Comparison of ENCODE assay signal across 8 cellular contexts in the genomic region with DNA sequence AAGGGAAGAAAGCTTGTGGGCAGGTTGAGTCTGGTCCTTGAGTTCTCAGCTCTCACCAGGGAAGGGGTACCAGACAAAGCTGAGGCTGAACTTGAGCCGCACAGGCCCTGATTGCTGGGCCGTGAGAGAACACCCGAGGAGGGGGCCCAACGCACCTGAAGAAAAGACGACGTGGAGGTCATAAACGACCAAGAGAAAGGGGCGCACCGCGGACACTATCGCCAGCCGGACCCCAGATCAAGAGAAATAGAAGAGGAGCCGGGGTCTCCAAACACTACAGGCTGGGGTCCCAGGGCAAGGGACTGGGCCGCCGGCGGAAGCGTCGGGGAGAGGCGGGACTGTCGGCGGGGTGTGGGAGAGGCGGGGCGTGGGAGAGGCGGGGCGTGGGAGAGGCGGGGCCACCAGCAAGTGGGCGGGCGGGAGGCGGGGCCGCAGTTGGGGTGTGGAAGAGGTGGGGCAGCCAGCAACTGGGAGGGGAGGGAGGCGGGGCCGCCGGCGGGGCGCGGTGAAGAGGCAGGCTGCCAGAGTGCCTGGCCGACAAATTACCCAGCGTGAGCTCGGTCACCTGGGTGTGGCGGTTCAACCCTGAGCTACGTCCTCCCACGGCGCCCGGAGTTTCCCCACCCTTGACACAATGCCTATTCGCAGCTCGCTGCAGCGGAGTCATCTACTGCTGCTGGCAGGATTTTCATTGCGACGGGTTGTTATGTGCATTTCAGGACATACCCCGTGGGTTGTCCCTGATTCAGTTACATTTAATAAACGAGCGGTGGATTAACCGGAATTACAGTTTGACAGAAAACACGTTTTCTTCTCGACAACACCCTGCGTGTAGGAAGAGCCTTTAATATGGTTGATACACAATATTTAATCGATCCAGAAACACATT. TPM values are rescaled to one million over a fixed set of nuclear protein-coding genes. Genes with fewer than 3 reads are reported as not detected.
A peak's percentile ranks its signal among the peaks of the same experiment; 100 is the strongest.
DNase-seq lines count a peak whose midpoint lies in the region; ATAC-seq and TF ChIP-seq lines count a peak whose summit lies in the region.

No MANE protein-coding gene starts in this region.

- ATAC-seq in GM18499 (IDR thresholded peaks at IDR 0.05; ENCODE audit: insufficient read depth, unreplicated experiment): peak; percentile 67
- ATAC-seq in HG02885 (IDR thresholded peaks at IDR 0.05; ENCODE audit: poor library complexity, unreplicated experiment): peak; percentile 86
- ATAC-seq in T-cell (replicated peaks in 1 of 4): peak; percentile 89 to 94 (median 93)
- ATAC-seq in left ventricle myocardium superior: peak; percentile 95

- no peaks in the 10 kb centered on the region for H3K4me1 ChIP-seq in prostate gland (replicated peaks)

- WGBS in prostate gland: 0% methylated on average over 46 of the region's 57 CpGs

- no peaks in the 10 kb centered on the region for H3K9me3 ChIP-seq in prostate gland

- H3K27me3 Mint-ChIP-seq in T-cell: no peaks in the 10 kb centered on the region

- POLR2A ChIA-PET in T-cell (lab: Charles Lee): interaction anchor here (0.5 to 1.9 kb wide), 18 partner anchors 11 to 958 kb away, joined by 3 to 9 read pairs (median 4); partner anchors contain the start of genes ARF6 (in 1 of the 2), NEMF (in 1 of the 2) and VCPKMT (in 1 of the 2)

- TF ChIP-seq POLR2A in prostate gland (IDR thresholded peaks at IDR 0.05): peak; percentile 74

- H3K36me3 Mint-ChIP-seq in T-cell: no peaks in the 10 kb centered on the region

- H3K4me3 ChIP-seq in prostate gland: peak overlapping the region; percentile 45 to 49

- peak in 1 of 4 experiments; percentile 4 for TF ChIP-seq CTCF in prostate gland (IDR thresholded peaks at IDR 0.05)

- peak overlapping the region; percentile 84 to 87 (median 86) for H3K4me3 Mint-ChIP-seq in T-cell

- H3K4me1 Mint-ChIP-seq in T-cell: peaks cover 12 to 28% (median 15%) of the 10 kb centered on the region in 3 donors

- no peaks in the 10 kb centered on the region for H3K9me3 Mint-ChIP-seq in T-cell

- intact Hi-C loops in left ventricle myocardium superior (cut with micrococcal nuclease) (no loop called here), prostate gland (cut with DNase I) (loop anchor here (5.0 to 10.0 kb wide), 4 partner anchors 234 to 667 kb away; partner anchors contain the start of genes DMAC2L, L2HGDH, MAP4K5 and SOS2)

- H3K27ac Mint-ChIP-seq in T-cell: peak overlapping the region; percentile 97 to 98

- H3K27ac ChIP-seq in prostate gland: peak overlapping the region; percentile 94 to 98

- H3K36me3 ChIP-seq in prostate gland: no peaks in the 10 kb centered on the region

- CTCF ChIA-PET in T-cell (lab: Charles Lee): interaction anchor here (0.5 to 4.0 kb wide), 33 partner anchors 10 to 444 kb away, joined by 3 to 40 read pairs (median 4); partner anchors contain the start of genes ARF6 (in 1 of the 2), DMAC2L (in 1 of the 2), L2HGDH (in 1 of the 2) and NEMF (in 1 of the 2)

- H3K27me3 ChIP-seq in prostate gland (replicated peaks; ENCODE audit: insufficient read depth): no peaks in the 10 kb centered on the region

- peak; percentile 93 for DNase-seq in NCI-H146 treated with DMSO at 0.1 percent for 48 hours (lab: John Stamatoyannopoulos, UW; ENCODE audit: unreplicated experiment)
- DNase-seq in T-cell: peak; percentile 91 to 98 (median 97)
- peak; percentile 88 for DNase-seq in amniotic stem cell (lab: John Stamatoyannopoulos, UW)
- DNase-seq in left ventricle myocardium superior: peak; percentile 98
- DNase-seq in prostate gland (ENCODE audit: low spot score): peak; percentile 97
- DNase-seq in ureter (ENCODE audit: low spot score): peak; percentile 98

RNA-seq across cellular contexts. Expression of gene NEMF, which starts 15.5 kb away (rescaled TPM):
- 100 to 1,000 TPM in 1 of 5 donors, 10 to 100 TPM in 4; 73.0 to 106 (median 88.8) TPM for total RNA-seq in T-cell
- 50.1 TPM for total RNA-seq in left ventricle myocardium superior
- total RNA-seq in prostate gland: 10 to 100 TPM; 63.9 to 71.7 TPM
- 108 TPM for total RNA-seq in ureter

RNA-seq across cellular contexts. Expression of gene ARF6, which starts 24.8 kb away (rescaled TPM):
- total RNA-seq in T-cell: 100 to 1,000 TPM in 1 of 5 donors, 10 to 100 TPM in 4; 72.0 to 111 (median 93.6) TPM
- total RNA-seq in left ventricle myocardium superior: 24.6 TPM
- 10 to 100 TPM; 64.3 to 92.7 TPM for total RNA-seq in prostate gland
- 75.5 TPM for total RNA-seq in ureter

Comparison
In these comparisons a context has a peak if more than half of its experiments do, and no peak if none do; other contexts are left out.
1. Peak in every context shown above with its lines: DNase-seq, ATAC-seq, H3K4me3 ChIP-seq and H3K27ac ChIP-seq.